In genomic region chr10:15475439-15475838, GRCh38 we compare ENCODE assay signal across 8 cellular contexts.
DNase-seq lines count a peak whose midpoint lies in the region; ATAC-seq, FAIRE-seq and TF ChIP-seq lines count a peak whose summit lies in the region.
"Not testable (repeated sequence)": the region's sequence is repeated elsewhere in the genome, so short reads cannot be mapped to it uniquely, and the experiment has no call there.

No MANE protein-coding gene starts in this region.

- H3K27me3 ChIP-seq in ACC112 (ENCODE audit: insufficient read depth, low read length); BLaER1; K562 (ENCODE audit: control insufficient read depth in 2 of 2, insufficient read depth in 2 of 2, low read length in 2 of 2): not testable (repeated sequence)
- H3K27me3 ChIP-seq in neural progenitor cell, result peaks cover 55% of the 10 kb centered on the region

- not testable (repeated sequence) for H4K20me1 ChIP-seq in BLaER1; K562 (replicated peaks; ENCODE audit: control insufficient read depth, insufficient read depth, low read length); neural progenitor cell (ENCODE audit: low read depth)

- FAIRE-seq in K562 (lab: Jason Lieb, UNC) (peak; percentile 11), colon (lab: Jason Lieb, UNC) (peak; percentile 31), kidney (lab: Jason Lieb, UNC) (peak; percentile 39), urothelium cell line (lab: Jason Lieb, UNC) (peak; percentile 55)

- not testable (repeated sequence) for H2AFZ ChIP-seq in ACC112 (ENCODE audit: low read length, unreplicated experiment); K562 (ENCODE audit: low read depth, low read length); neural progenitor cell (replicated peaks)

- not testable (repeated sequence) for DNase-seq in K562 (ENCODE audit: extremely low read depth in 1 of 4, low spot score in 3 of 4); kidney; neural progenitor cell (ENCODE audit: low spot score); urothelium cell line (ENCODE audit: low spot score)

- H3K27me3 Mint-ChIP-seq in neural progenitor cell (ENCODE audit: insufficient read depth, low read depth), result peaks cover 19% of the 10 kb centered on the region

- peaks cover 33% of the 10 kb centered on the region for H3K9me3 ChIP-seq in BLaER1
- not testable (repeated sequence) for H3K9me3 ChIP-seq in HEK293 (ENCODE audit: control insufficient read depth, insufficient read depth, low read depth, low read length); K562 (replicated peaks; ENCODE audit: control insufficient read depth, insufficient read depth, low read depth, low read length); kidney (ENCODE audit: control insufficient read depth in 1 of 2, low read length in 2 of 2); neural progenitor cell (ENCODE audit: low read depth)

- H3K9ac ChIP-seq in BLaER1; K562 (ENCODE audit: insufficient read depth in 1 of 2, low read depth in 2 of 2, low read length in 2 of 2); kidney (ENCODE audit: low read length in 2 of 2); neural progenitor cell: not testable (repeated sequence)

- H3K4me3 ChIP-seq in ACC112 (ENCODE audit: low read depth, low read length); BLaER1; HEK293 (ENCODE audit: low read depth, low read length); K562; kidney (ENCODE audit: low read length in 2 of 2); neural progenitor cell: not testable (repeated sequence)

- H3K9me1 ChIP-seq in K562 (ENCODE audit: control insufficient read depth, insufficient read depth, low read length), result not testable (repeated sequence)

- H3K4me1 ChIP-seq in ACC112 (ENCODE audit: control insufficient read depth, insufficient read depth, low read length, unreplicated experiment) (peaks cover 58% of the 10 kb centered on the region), BLaER1 (peaks cover 91% of the 10 kb centered on the region), HEK293 (ENCODE audit: control insufficient read depth, insufficient read depth, low read length) (peaks cover 20% of the 10 kb centered on the region), neural progenitor cell (peaks cover 64% of the 10 kb centered on the region)
- H3K4me1 ChIP-seq in K562 (replicated peaks in 1 of 2; ENCODE audit: control insufficient read depth in 2 of 2, insufficient read depth in 2 of 2, low read length in 2 of 2); kidney (ENCODE audit: control insufficient read depth in 1 of 2, insufficient read depth in 1 of 2, low read depth in 1 of 2, low read length in 2 of 2): not testable (repeated sequence)

- H3K36me3 Mint-ChIP-seq in neural progenitor cell, result not testable (repeated sequence)

- ATAC-seq in K562, result not testable (repeated sequence)

- in situ Hi-C loops in K562 (cut with MboI), result not testable (repeated sequence)

- peaks cover 69% of the 10 kb centered on the region for H3K4me1 Mint-ChIP-seq in neural progenitor cell

- TF ChIP-seq CTCF in HEK293 (tag by site-specific recombination; IDR thresholded peaks at IDR 0.05); K562 (IDR thresholded peaks at IDR 0.05 in 2 of 3, conservative IDR thresholded peaks at IDR 0.05 in 1 of 3; ENCODE audit: insufficient read depth in 2 of 3, low read depth in 1 of 3, low read length in 3 of 3); kidney (IDR thresholded peaks at IDR 0.05; ENCODE audit: borderline replicate concordance, extremely low read depth, insufficient read depth); neural progenitor cell (IDR thresholded peaks at IDR 0.05): not testable (repeated sequence)

- peaks cover 13% of the 10 kb centered on the region for H3K9me3 Mint-ChIP-seq in neural progenitor cell

- CTCF ChIA-PET in HEK293 (lab: Yijun Ruan, JAX), result interaction anchor here (0.6 to 1.2 kb wide), 3 partner anchors 36 to 244 kb away, joined by 3 to 4 read pairs (median 3); partner anchors contain the start of gene ITGA8
- CTCF ChIA-PET in K562 (lab: Yijun Ruan, JAX; ENCODE audit: low intra/inter-chr PET ratio), result not testable (repeated sequence)

- peak overlapping the region; percentile 44 for H3K4me3 Mint-ChIP-seq in neural progenitor cell

- peak overlapping the region; percentile 93; the same call in 1 of the 2 replicates for H3K4me2 ChIP-seq in BLaER1
- H3K4me2 ChIP-seq in K562 (ENCODE audit: insufficient read depth, low read length); neural progenitor cell: not testable (repeated sequence)

- TF ChIP-seq EP300 in K562 (IDR thresholded peaks at IDR 0.05; ENCODE audit: low read length), result not testable (repeated sequence)

- peak overlapping the region; percentile 42 for H3K27ac Mint-ChIP-seq in neural progenitor cell

- BruUV-seq in K562 (replicated peaks; lab: Mats Ljungman, UMichigan), result not testable (repeated sequence)

- not testable (repeated sequence) for TF ChIP-seq RAD21 in K562 (CRISPR knock-in tag; conservative IDR thresholded peaks at IDR 0.05 in 1 of 2, IDR thresholded peaks at IDR 0.05 in 1 of 2)

- H3K79me2 ChIP-seq in ACC112 (ENCODE audit: control insufficient read depth, insufficient read depth, low read length, unreplicated experiment); K562 (ENCODE audit: control insufficient read depth, insufficient read depth, low read length); neural progenitor cell (ENCODE audit: low read depth): not testable (repeated sequence)

- intact Hi-C loops in K562 (cut with micrococcal nuclease); kidney (cut with DNase I): not testable (repeated sequence)

- not testable (repeated sequence) for H3K36me3 ChIP-seq in ACC112 (ENCODE audit: insufficient read depth, low read length); BLaER1; HEK293 (ENCODE audit: control insufficient read depth in 2 of 2, insufficient read depth in 1 of 2, low read length in 2 of 2); K562 (ENCODE audit: control insufficient read depth, insufficient read depth, low read length); kidney (ENCODE audit: control insufficient read depth in 1 of 2, insufficient read depth in 2 of 2, low read length in 2 of 2); neural progenitor cell

- POLR2A ChIA-PET in HEK293 (lab: Yijun Ruan, JAX), result not testable (repeated sequence)
- POLR2A ChIA-PET in K562 (lab: Yijun Ruan, JAX), result interaction anchor here (0.7 kb wide), 1 partner anchor 1283 kb away, joined by 4 read pairs; no protein-coding TSS in a partner anchor

- peaks cover 55% of the 10 kb centered on the region for H3F3A ChIP-seq in neural progenitor cell (ENCODE audit: low read depth)

- peak overlapping the region; percentile 84 for H3K27ac ChIP-seq in ACC112 (ENCODE audit: low read depth, low read length)
- peak overlapping the region; percentile 93 for H3K27ac ChIP-seq in BLaER1
- H3K27ac ChIP-seq in HEK293 (ENCODE audit: extremely low read depth, low read depth, low read length); K562 (ENCODE audit: extremely low read depth, low read depth, low read length); kidney (ENCODE audit: low read depth in 2 of 2, low read length in 2 of 2); neural progenitor cell: not testable (repeated sequence)

- TF ChIP-seq POLR2A in K562 (conservative IDR thresholded peaks at IDR 0.05), result not testable (repeated sequence)

TF ChIP-seq in HEK293, 187 proteins besides CTCF, POLR2A, EP300 and RAD21:
- TF ChIP-seq ZNF580 (tag by site-specific recombination; IDR thresholded peaks at IDR 0.05), result 0 out of 2 replicates have a peak, but pooled peaks have one; percentile 35
- peak; percentile 88 for TF ChIP-seq ZNF146 (tag by site-specific recombination; IDR thresholded peaks at IDR 0.05)

TF ChIP-seq in K562, 482 proteins besides CTCF, POLR2A, EP300 and RAD21:
- TF ChIP-seq ZNF146 (CRISPR knock-in tag; IDR thresholded peaks at IDR 0.05; ENCODE audit: unreplicated experiment) (peak; percentile 61), RBM25 (IDR thresholded peaks at IDR 0.05; ENCODE audit: low read depth, low read length, severe bottlenecking) (peak; percentile 18)
